Comparison of ENCODE assay signal across 14 cellular contexts in genomic region chr5:55511010-55511409, GRCh38. TPM values are rescaled to one million over a fixed set of nuclear protein-coding genes. Genes with fewer than 3 reads are reported as not detected.
DNase-seq lines count a peak whose midpoint lies in the region; ATAC-seq and TF ChIP-seq lines count a peak whose summit lies in the region.
"Had no signal": no experiment of that assay in that cellular context is flagged by ENCODE, and none has a peak within 500 bp of the region (broad histone marks: within the 10 kb centered on the region; RNA-seq: fewer than 3 reads in every experiment).

No MANE protein-coding gene starts in this region.

- ATAC-seq in body of pancreas (no peak), HG03025 (IDR thresholded peaks at IDR 0.05; ENCODE audit: low FRiP score, unreplicated experiment) (no peak), HG03095 (IDR thresholded peaks at IDR 0.05; ENCODE audit: unreplicated experiment) (no peak)
- ATAC-seq: A549; CD8-positive, alpha-beta T cell had no signal

- H3K9me3 ChIP-seq in body of pancreas (no peaks in the 10 kb centered on the region), mucosa of rectum (ENCODE audit: control insufficient read depth in 2 of 2, low read length in 2 of 2) (no peaks in the 10 kb centered on the region), skeletal muscle tissue (ENCODE audit: control insufficient read depth in 3 of 3, low read length in 3 of 3) (no peaks in the 10 kb centered on the region)
- H3K9me3 ChIP-seq: A549, HAP-1 had no signal

- no peaks in the 10 kb centered on the region for H3K9me3 Mint-ChIP-seq in activated naive CD8-positive, alpha-beta T cell treated with anti-CD3 and anti-CD28 coated beads for 36 hours
- H3K9me3 Mint-ChIP-seq: CD14-positive monocyte; CD8-positive, alpha-beta T cell had no signal

- TF ChIP-seq POLR2A in body of pancreas (IDR thresholded peaks at IDR 0.05) = no peak

- peaks cover 66% of the 10 kb centered on the region for H3K4me1 ChIP-seq in body of pancreas
- peaks cover 31 to 49% of the 10 kb centered on the region in 2 donors for H3K4me1 ChIP-seq in mucosa of rectum (ENCODE audit: control insufficient read depth in 2 of 2, insufficient read depth in 2 of 2, low read length in 2 of 2)
- H3K4me1 ChIP-seq in skeletal muscle tissue (ENCODE audit: control insufficient read depth in 3 of 3, insufficient read depth in 3 of 3, low read length in 3 of 3) = peaks cover 17 to 31% (median 29%) of the 10 kb centered on the region in 3 donors

- peaks cover 3% of the 10 kb centered on the region for H3K36me3 Mint-ChIP-seq in activated naive CD8-positive, alpha-beta T cell treated with anti-CD3 and anti-CD28 coated beads for 36 hours
- H3K36me3 Mint-ChIP-seq: CD14-positive monocyte; CD8-positive, alpha-beta T cell had no signal

- H3K4me1 Mint-ChIP-seq in activated naive CD8-positive, alpha-beta T cell treated with anti-CD3 and anti-CD28 coated beads for 36 hours = peaks cover 19% of the 10 kb centered on the region
- H3K4me1 Mint-ChIP-seq: CD14-positive monocyte had no signal

- no peak overlapping the region for H3K4me3 Mint-ChIP-seq in activated naive CD8-positive, alpha-beta T cell treated with anti-CD3 and anti-CD28 coated beads for 36 hours
- H3K4me3 Mint-ChIP-seq: CD14-positive monocyte; CD8-positive, alpha-beta T cell had no signal

- 11 to 26% methylated on average over 1 of the region's 1 CpG for WGBS in body of pancreas, 2 donors

- H3K4me3 ChIP-seq in body of pancreas (no peak overlapping the region), mucosa of rectum (ENCODE audit: low read length in 2 of 2) (no peak overlapping the region), skeletal muscle tissue (ENCODE audit: low read length in 3 of 3) (no peak overlapping the region)
- H3K4me3 ChIP-seq: A549, HAP-1 had no signal

- H3K27ac Mint-ChIP-seq in activated naive CD8-positive, alpha-beta T cell treated with anti-CD3 and anti-CD28 coated beads for 36 hours = no peak overlapping the region
- H3K27ac Mint-ChIP-seq: CD14-positive monocyte; CD8-positive, alpha-beta T cell had no signal

- H3K27ac ChIP-seq in 22Rv1 (peak overlapping the region; percentile 41; the same call in 1 of the 2 replicates), body of pancreas (peak overlapping the region in 3 of 4 donors; percentile 20 to 56 (median 39)), mucosa of rectum (ENCODE audit: low read depth in 2 of 2, low read length in 2 of 2) (peak overlapping the region; percentile 67 to 75), skeletal muscle tissue (ENCODE audit: low read depth, low read length) (peak overlapping the region; percentile 31)
- H3K27ac ChIP-seq: A549 had no signal

- H3K36me3 ChIP-seq in body of pancreas (replicated peaks in 1 of 2; ENCODE audit: insufficient read depth in 1 of 2, low read depth in 2 of 2) = no peaks in the 10 kb centered on the region
- H3K36me3 ChIP-seq in mucosa of rectum (ENCODE audit: control insufficient read depth in 2 of 2, insufficient read depth in 2 of 2, low read length in 2 of 2) = no peaks in the 10 kb centered on the region
- no peaks in the 10 kb centered on the region for H3K36me3 ChIP-seq in skeletal muscle tissue (ENCODE audit: control insufficient read depth in 3 of 3, insufficient read depth in 3 of 3, low read length in 3 of 3)
- H3K36me3 ChIP-seq: HAP-1 had no signal

- intact Hi-C loops in body of pancreas (cut with DNase I) = no loop called here

- DNase-seq in body of pancreas = no peak
- DNase-seq in activated naive CD8-positive, alpha-beta T cell treated with anti-CD3 and anti-CD28 coated beads for 36 hours = no peak
- DNase-seq: CD8-positive, alpha-beta T cell; COR-L47; DMS53; GF-D8 had no signal

- no peak overlapping the region for H3K9ac ChIP-seq in mucosa of rectum (ENCODE audit: low read depth in 1 of 2, low read length in 2 of 2)
- no peak overlapping the region for H3K9ac ChIP-seq in skeletal muscle tissue (ENCODE audit: low read depth in 1 of 3, low read length in 3 of 3)

- H3K27me3 Mint-ChIP-seq in activated naive CD8-positive, alpha-beta T cell treated with anti-CD3 and anti-CD28 coated beads for 36 hours = no peaks in the 10 kb centered on the region

- H3K27me3 ChIP-seq in body of pancreas (no peaks in the 10 kb centered on the region), mucosa of rectum (ENCODE audit: control insufficient read depth in 2 of 2, insufficient read depth in 2 of 2, low read length in 2 of 2) (no peaks in the 10 kb centered on the region), skeletal muscle tissue (ENCODE audit: control insufficient read depth in 3 of 3, insufficient read depth in 3 of 3, low read length in 3 of 3) (no peaks in the 10 kb centered on the region)

- TF ChIP-seq CTCF in 22Rv1 (IDR thresholded peaks at IDR 0.05) = no peak
- no peak for TF ChIP-seq CTCF in body of pancreas (IDR thresholded peaks at IDR 0.05)

RNA-seq across cellular contexts. Expression of gene PLPP1, which starts 23.8 kb away (rescaled TPM):
- total RNA-seq in body of pancreas = 100 to 1,000 TPM in 1 of 2 donors, 10 to 100 TPM in 1; 88.2 to 227 TPM
- total RNA-seq in skeletal muscle tissue = 101 TPM
- total RNA-seq in activated naive CD8-positive, alpha-beta T cell treated with anti-CD3 and anti-CD28 coated beads for 36 hours = 10 to 100 TPM; 21.3 to 23.1 TPM
